23 cellular contexts compared by ENCODE assay signal in genomic region chrX:114508836-114509235, GRCh38.
A peak's percentile ranks its signal among the peaks of the same experiment; 100 is the strongest.
DNase-seq lines count a peak whose midpoint lies in the region; ATAC-seq, FAIRE-seq and TF ChIP-seq lines count a peak whose summit lies in the region.
"Had no signal": no experiment of that assay in that cellular context is flagged by ENCODE, and none has a peak within 500 bp of the region (broad histone marks: within the 10 kb centered on the region; RNA-seq: fewer than 3 reads in every experiment).

No MANE protein-coding gene starts in this region.

- H3K9me3 ChIP-seq in HepG2 (ENCODE audit: low read length) (no peaks in the 10 kb centered on the region), right lobe of liver (no peaks in the 10 kb centered on the region)
- H3K9me3 ChIP-seq: BLaER1, HAP-1 had no signal

- no peaks in the 10 kb centered on the region for H3K79me2 ChIP-seq in HepG2 (ENCODE audit: insufficient read depth, low read length)

- no peak overlapping the region for H3K9ac ChIP-seq in HepG2 (ENCODE audit: insufficient read depth, low read depth, low read length)
- H3K9ac ChIP-seq: BLaER1 had no signal

- TF ChIP-seq POLR2A in HepG2 (IDR thresholded peaks at IDR 0.05; ENCODE audit: insufficient read depth in 1 of 2, low read depth in 2 of 2, low read length in 2 of 2) (no peak), right lobe of liver (IDR thresholded peaks at IDR 0.05) (no peak), GM12892 (IDR thresholded peaks at IDR 0.05; ENCODE audit: low read depth, low read length) (no peak)

- CTCF ChIA-PET in HepG2 (lab: Yijun Ruan, JAX; ENCODE audit: low intra/inter-chr PET ratio, low total read pairs) (no interaction called here), RWPE1 (lab: Yijun Ruan, JAX) (no interaction called here)

- no peak for TF ChIP-seq EP300 in HepG2 (IDR thresholded peaks at IDR 0.05; ENCODE audit: low read depth in 2 of 2, low read length in 2 of 2)
- TF ChIP-seq EP300 in HepG2 (CRISPR knock-in tag; IDR thresholded peaks at IDR 0.05; ENCODE audit: borderline replicate concordance): no peak

- no peak for TF ChIP-seq CTCF in HepG2 (CRISPR knock-in tag; IDR thresholded peaks at IDR 0.05)
- TF ChIP-seq CTCF in right lobe of liver (IDR thresholded peaks at IDR 0.05): no peak
- no peak for TF ChIP-seq CTCF in RWPE1 (conservative IDR thresholded peaks at IDR 0.05; ENCODE audit: low read depth)
- TF ChIP-seq CTCF in epithelial cell of esophagus (IDR thresholded peaks at IDR 0.05; ENCODE audit: insufficient read depth, low read depth, low read length, missing control alignments): no peak

- no peaks in the 10 kb centered on the region for H3K27me3 ChIP-seq in HepG2 (ENCODE audit: control insufficient read depth in 1 of 2, insufficient read depth in 2 of 2, low read length in 2 of 2)
- peaks cover 0 to 8% of the 10 kb centered on the region in 2 donors for H3K27me3 ChIP-seq in right lobe of liver

- ATAC-seq in HepG2 (no peak), right lobe of liver (no peak), GM19328 (IDR thresholded peaks at IDR 0.05; ENCODE audit: unreplicated experiment) (no peak)

- BruUV-seq in HepG2 (replicated peaks; lab: Mats Ljungman, UMichigan): no TSS peak

- H3K36me3 ChIP-seq in HepG2 (replicated peaks in 1 of 2; ENCODE audit: control insufficient read depth in 1 of 2, insufficient read depth in 2 of 2, low read length in 2 of 2) (no peaks in the 10 kb centered on the region), right lobe of liver (no peaks in the 10 kb centered on the region)
- H3K36me3 ChIP-seq: BLaER1, HAP-1 had no signal

- H3K4me1 ChIP-seq in HepG2 (ENCODE audit: insufficient read depth, low read length) (no peaks in the 10 kb centered on the region), right lobe of liver (no peaks in the 10 kb centered on the region)
- H3K4me1 ChIP-seq: BLaER1, HAP-1 had no signal

- TF ChIP-seq RAD21 in HepG2 (CRISPR knock-in tag; IDR thresholded peaks at IDR 0.05): no peak

- in situ Hi-C loops in HepG2 (cut with HindIII; ENCODE audit: extremely low pct_ligation_motif_present, low pct_unique_long_range_greater_than_20kb): no loop called here

- no peak for FAIRE-seq in HepG2 (lab: Jason Lieb, UNC)
- FAIRE-seq in GM12892 (lab: Jason Lieb, UNC): no peak

- no peak overlapping the region for H2AFZ ChIP-seq in HepG2 (ENCODE audit: low read length)

- intact Hi-C loops in HepG2 (cut with micrococcal nuclease; ENCODE audit: unreplicated experiment) (no loop called here), right lobe of liver (cut with DNase I) (no loop called here), posterior cingulate gyrus (cut with DNase I) (no loop called here)

- DNase-seq in HepG2 (ENCODE audit: low spot score): no peak
- DNase-seq in right lobe of liver: no peak
- peak; percentile 7 for DNase-seq in RWPE1 (ENCODE audit: low spot score)
- DNase-seq in epithelial cell of esophagus (ENCODE audit: low read depth): peak; percentile 21
- no peak for DNase-seq in posterior cingulate gyrus
- no peak for DNase-seq in NCI-H2107 (lab: John Stamatoyannopoulos, UW)
- DNase-seq in GM12892 (ENCODE audit: insufficient read length): no peak
- DNase-seq: 8988T; CD4-positive, CD25-positive, alpha-beta regulatory T cell; COR-L47; DMS53; GOT3; HFFc6; Karpas-422; NCI-H1092 treated with DMSO at 0.1 percent for 48 hours; NCI-H1436; NCI-H187; NCI-H524; NCI-H774; SHP77 had no signal

- no peaks in the 10 kb centered on the region for H4K20me1 ChIP-seq in HepG2 (ENCODE audit: insufficient read depth, low read length)
- H4K20me1 ChIP-seq: BLaER1 had no signal

- POLR2A ChIA-PET in HepG2 (lab: Yijun Ruan, JAX) (no interaction called here), RWPE1 (lab: Yijun Ruan, JAX; ENCODE audit: low non-redundant PET) (no interaction called here)

- H3K4me3 ChIP-seq in HepG2 (replicated peaks in 1 of 3; ENCODE audit: insufficient read depth in 1 of 3, low read depth in 2 of 3, low read length in 3 of 3) (no peak overlapping the region), right lobe of liver (no peak overlapping the region), epithelial cell of esophagus (ENCODE audit: low read length) (no peak overlapping the region)
- H3K4me3 ChIP-seq: BLaER1, HAP-1 had no signal

- H3K27ac ChIP-seq in HepG2 (ENCODE audit: extremely low read length, insufficient read depth, low read length): no peak overlapping the region
- no peak overlapping the region for H3K27ac ChIP-seq in right lobe of liver
- H3K27ac ChIP-seq in RWPE1: no peak overlapping the region
- H3K27ac ChIP-seq: BLaER1 had no signal

- 4% methylated on average over 4 of the region's 4 CpGs for WGBS in HepG2 (ENCODE audit: low lambda C conversion rate)
- 45% methylated on average over 4 of the region's 4 CpGs for WGBS in right lobe of liver (ENCODE audit: insufficient coverage, low coverage, low lambda C conversion rate, missing lambda C conversion rate)

- no peak overlapping the region for H3K4me2 ChIP-seq in HepG2 (ENCODE audit: low read depth, low read length)
- H3K4me2 ChIP-seq: BLaER1 had no signal

TF ChIP-seq in HepG2, 621 proteins besides CTCF, POLR2A, EP300 and RAD21 (continues in another document):
- no peak for TF ChIP-seq THAP8 (CRISPR knock-in tag; IDR thresholded peaks at IDR 0.05; ENCODE audit: borderline replicate concordance)
- no peak for TF ChIP-seq RBAK (CRISPR knock-in tag; IDR thresholded peaks at IDR 0.05)
- peak; percentile 66; the same call in 1 of the 2 replicates for TF ChIP-seq MAFF (IDR thresholded peaks at IDR 0.05; ENCODE audit: low read depth, low read length)
- TF ChIP-seq, protein P1, sequence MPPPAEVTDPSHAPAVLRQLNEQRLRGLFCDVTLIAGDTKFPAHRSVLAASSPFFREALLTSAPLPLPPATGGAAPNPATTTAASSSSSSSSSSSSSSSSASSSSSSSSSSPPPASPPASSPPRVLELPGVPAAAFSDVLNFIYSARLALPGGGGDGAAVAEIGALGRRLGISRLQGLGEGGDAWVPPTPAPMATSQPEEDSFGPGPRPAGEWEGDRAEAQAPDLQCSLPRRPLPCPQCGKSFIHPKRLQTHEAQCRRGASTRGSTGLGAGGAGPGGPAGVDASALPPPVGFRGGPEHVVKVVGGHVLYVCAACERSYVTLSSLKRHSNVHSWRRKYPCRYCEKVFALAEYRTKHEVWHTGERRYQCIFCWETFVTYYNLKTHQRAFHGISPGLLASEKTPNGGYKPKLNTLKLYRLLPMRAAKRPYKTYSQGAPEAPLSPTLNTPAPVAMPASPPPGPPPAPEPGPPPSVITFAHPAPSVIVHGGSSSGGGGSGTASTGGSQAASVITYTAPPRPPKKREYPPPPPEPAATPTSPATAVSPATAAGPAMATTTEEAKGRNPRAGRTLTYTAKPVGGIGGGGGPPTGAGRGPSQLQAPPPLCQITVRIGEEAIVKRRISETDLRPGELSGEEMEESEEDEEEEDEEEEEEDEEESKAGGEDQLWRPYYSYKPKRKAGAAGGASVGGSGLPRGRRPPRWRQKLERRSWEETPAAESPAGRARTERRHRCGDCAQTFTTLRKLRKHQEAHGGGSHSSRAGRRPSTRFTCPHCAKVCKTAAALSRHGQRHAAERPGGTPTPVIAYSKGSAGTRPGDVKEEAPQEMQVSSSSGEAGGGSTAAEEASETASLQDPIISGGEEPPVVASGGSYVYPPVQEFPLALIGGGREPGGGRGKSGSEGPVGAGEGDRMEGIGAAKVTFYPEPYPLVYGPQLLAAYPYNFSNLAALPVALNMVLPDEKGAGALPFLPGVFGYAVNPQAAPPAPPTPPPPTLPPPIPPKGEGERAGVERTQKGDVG (CRISPR knock-in tag; IDR thresholded peaks at IDR 0.05; ENCODE audit: borderline replicate concordance): no peak
- TF ChIP-seq RFX5 (IDR thresholded peaks at IDR 0.05; ENCODE audit: low read depth, low read length): no peak
- no peak for TF ChIP-seq GPN1 (CRISPR knock-in tag; IDR thresholded peaks at IDR 0.05; ENCODE audit: borderline replicate concordance)
- TF ChIP-seq, protein P2, sequence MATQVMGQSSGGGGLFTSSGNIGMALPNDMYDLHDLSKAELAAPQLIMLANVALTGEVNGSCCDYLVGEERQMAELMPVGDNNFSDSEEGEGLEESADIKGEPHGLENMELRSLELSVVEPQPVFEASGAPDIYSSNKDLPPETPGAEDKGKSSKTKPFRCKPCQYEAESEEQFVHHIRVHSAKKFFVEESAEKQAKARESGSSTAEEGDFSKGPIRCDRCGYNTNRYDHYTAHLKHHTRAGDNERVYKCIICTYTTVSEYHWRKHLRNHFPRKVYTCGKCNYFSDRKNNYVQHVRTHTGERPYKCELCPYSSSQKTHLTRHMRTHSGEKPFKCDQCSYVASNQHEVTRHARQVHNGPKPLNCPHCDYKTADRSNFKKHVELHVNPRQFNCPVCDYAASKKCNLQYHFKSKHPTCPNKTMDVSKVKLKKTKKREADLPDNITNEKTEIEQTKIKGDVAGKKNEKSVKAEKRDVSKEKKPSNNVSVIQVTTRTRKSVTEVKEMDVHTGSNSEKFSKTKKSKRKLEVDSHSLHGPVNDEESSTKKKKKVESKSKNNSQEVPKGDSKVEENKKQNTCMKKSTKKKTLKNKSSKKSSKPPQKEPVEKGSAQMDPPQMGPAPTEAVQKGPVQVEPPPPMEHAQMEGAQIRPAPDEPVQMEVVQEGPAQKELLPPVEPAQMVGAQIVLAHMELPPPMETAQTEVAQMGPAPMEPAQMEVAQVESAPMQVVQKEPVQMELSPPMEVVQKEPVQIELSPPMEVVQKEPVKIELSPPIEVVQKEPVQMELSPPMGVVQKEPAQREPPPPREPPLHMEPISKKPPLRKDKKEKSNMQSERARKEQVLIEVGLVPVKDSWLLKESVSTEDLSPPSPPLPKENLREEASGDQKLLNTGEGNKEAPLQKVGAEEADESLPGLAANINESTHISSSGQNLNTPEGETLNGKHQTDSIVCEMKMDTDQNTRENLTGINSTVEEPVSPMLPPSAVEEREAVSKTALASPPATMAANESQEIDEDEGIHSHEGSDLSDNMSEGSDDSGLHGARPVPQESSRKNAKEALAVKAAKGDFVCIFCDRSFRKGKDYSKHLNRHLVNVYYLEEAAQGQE (IDR thresholded peaks at IDR 0.05; ENCODE audit: borderline replicate concordance in 1 of 2, low read depth in 1 of 2, low read length in 2 of 2): no peak
- TF ChIP-seq JARID2 (CRISPR knock-in tag; IDR thresholded peaks at IDR 0.05; ENCODE audit: insufficient replicate concordance): no peak

Comparison
In these comparisons a context has a peak if more than half of its experiments do, and no peak if none do; other contexts are left out.
1. DNase-seq: peak in RWPE1 (single experiment) and epithelial cell of esophagus (single experiment); none in HepG2 (single experiment), right lobe of liver (0 of 3), posterior cingulate gyrus (0 of 10), NCI-H2107 (single experiment) and GM12892 (single experiment).